Comparison of ENCODE assay signal across 10 cellular contexts in genomic region chr9:133126697-133127339, GRCh38. TPM values are rescaled to one million over a fixed set of nuclear protein-coding genes. Genes with fewer than 3 reads are reported as not detected.
DNase-seq lines count a peak whose midpoint lies in the region; ATAC-seq and TF ChIP-seq lines count a peak whose summit lies in the region.
"Had no signal": no experiment of that assay in that cellular context is flagged by ENCODE, and none has a peak within 500 bp of the region (broad histone marks: within the 10 kb centered on the region; RNA-seq: fewer than 3 reads in every experiment).

No MANE protein-coding gene starts in this region.

- H3K36me3 Mint-ChIP-seq in CD8-positive, alpha-beta T cell: peaks cover 6% of the 10 kb centered on the region
- peaks cover 41% of the 10 kb centered on the region for H3K36me3 Mint-ChIP-seq in activated CD4-positive, alpha-beta memory T cell treated with anti-CD3 and anti-CD28 coated beads, Interleukin-2, amount 10 ng/mL, durations not matched to agents 7 days and 5 days (ENCODE audit: low read depth)

- H3K4me1 ChIP-seq in CD8-positive, alpha-beta T cell (ENCODE audit: insufficient read depth, low read length): peaks cover 77% of the 10 kb centered on the region
- peaks cover 11% of the 10 kb centered on the region for H3K4me1 ChIP-seq in rectal smooth muscle tissue (ENCODE audit: control insufficient read depth, insufficient read depth, low read length)

- H3K36me3 ChIP-seq in CD8-positive, alpha-beta T cell (ENCODE audit: insufficient read depth, low read length): no peaks in the 10 kb centered on the region
- H3K36me3 ChIP-seq in rectal smooth muscle tissue (ENCODE audit: control insufficient read depth, insufficient read depth, low read length): peaks cover 5% of the 10 kb centered on the region

- H3K27me3 ChIP-seq in CD8-positive, alpha-beta T cell (ENCODE audit: insufficient read depth, low read length): no peaks in the 10 kb centered on the region
- no peaks in the 10 kb centered on the region for H3K27me3 ChIP-seq in rectal smooth muscle tissue (ENCODE audit: control insufficient read depth, insufficient read depth, low read length)

- ATAC-seq in CD8-positive, alpha-beta T cell: no peak
- no peak for ATAC-seq in HG03442 (IDR thresholded peaks at IDR 0.05; ENCODE audit: unreplicated experiment)
- no peak for ATAC-seq in HG03135 (IDR thresholded peaks at IDR 0.05; ENCODE audit: unreplicated experiment)

- CTCF ChIA-PET in CD8-positive, alpha-beta T cell (lab: Charles Lee): interaction anchor here (0.7 to 6.3 kb wide), 6 partner anchors 9 to 105 kb away, joined by 3 to 71 read pairs (median 8); no protein-coding TSS in a partner anchor
- CTCF ChIA-PET in activated CD4-positive, alpha-beta memory T cell treated with anti-CD3 and anti-CD28 coated beads, Interleukin-2, amount 10 ng/mL, durations not matched to agents 7 days and 5 days (lab: Charles Lee): interaction anchor here (1.8 kb wide), 1 partner anchor 18 kb away, joined by 8 read pairs; no protein-coding TSS in a partner anchor

- DNase-seq in CD8-positive, alpha-beta T cell: no peak
- no peak for DNase-seq in activated CD4-positive, alpha-beta memory T cell treated with anti-CD3 and anti-CD28 coated beads, Interleukin-2, amount 10 ng/mL, durations not matched to agents 7 days and 5 days
- peak; percentile 7 for DNase-seq in globus pallidus (ENCODE audit: low spot score)
- DNase-seq in GM03348 (ENCODE audit: low spot score): no peak
- DNase-seq in COR-L47 (lab: John Stamatoyannopoulos, UW): no peak
- DNase-seq: DND-41, NCI-H526 had no signal

- no peaks in the 10 kb centered on the region for H3K9me3 Mint-ChIP-seq in CD8-positive, alpha-beta T cell
- no peaks in the 10 kb centered on the region for H3K9me3 Mint-ChIP-seq in activated CD4-positive, alpha-beta memory T cell treated with anti-CD3 and anti-CD28 coated beads, Interleukin-2, amount 10 ng/mL, durations not matched to agents 7 days and 5 days

- H3K9me3 ChIP-seq in CD8-positive, alpha-beta T cell (ENCODE audit: low read length): no peaks in the 10 kb centered on the region

- no peak overlapping the region for H3K9ac ChIP-seq in rectal smooth muscle tissue (ENCODE audit: low read length)

- POLR2A ChIA-PET in CD8-positive, alpha-beta T cell (lab: Charles Lee): interaction anchor here (1.8 to 2.3 kb wide), 2 partner anchors 10 to 17 kb away, joined by 6 to 8 read pairs; no protein-coding TSS in a partner anchor
- POLR2A ChIA-PET in activated CD4-positive, alpha-beta memory T cell treated with anti-CD3 and anti-CD28 coated beads, Interleukin-2, amount 10 ng/mL, durations not matched to agents 7 days and 5 days (lab: Charles Lee): interaction anchor here (0.6 to 2.3 kb wide), 6 partner anchors 9 to 96 kb away, joined by 3 to 8 read pairs (median 5); partner anchors contain the start of gene GTF3C5

- H3K27me3 Mint-ChIP-seq in CD8-positive, alpha-beta T cell (ENCODE audit: low read depth): no peaks in the 10 kb centered on the region
- H3K27me3 Mint-ChIP-seq in activated CD4-positive, alpha-beta memory T cell treated with anti-CD3 and anti-CD28 coated beads, Interleukin-2, amount 10 ng/mL, durations not matched to agents 7 days and 5 days: no peaks in the 10 kb centered on the region

- peak overlapping the region; percentile 14 for H3K4me3 ChIP-seq in CD8-positive, alpha-beta T cell (ENCODE audit: low read depth, low read length)
- peak overlapping the region; percentile 54 for H3K4me3 ChIP-seq in rectal smooth muscle tissue (ENCODE audit: low read length)

- no peak for TF ChIP-seq CTCF in CD8-positive, alpha-beta T cell (IDR thresholded peaks at IDR 0.05)

- peak overlapping the region; percentile 38 for H3K27ac ChIP-seq in CD8-positive, alpha-beta T cell (ENCODE audit: low read depth, low read length)
- peak overlapping the region; percentile 76 for H3K27ac ChIP-seq in rectal smooth muscle tissue (ENCODE audit: low read depth, low read length)

- intact Hi-C loops in CD8-positive, alpha-beta T cell (cut with DNase I, micrococcal nuclease): loop anchor here in 1 of 2 experiments (10.0 kb wide), 1 partner anchor 1462 kb away; no protein-coding TSS in a partner anchor

- peak overlapping the region; percentile 88 for H3K27ac Mint-ChIP-seq in CD8-positive, alpha-beta T cell
- peak overlapping the region; percentile 63 for H3K27ac Mint-ChIP-seq in activated CD4-positive, alpha-beta memory T cell treated with anti-CD3 and anti-CD28 coated beads, Interleukin-2, amount 10 ng/mL, durations not matched to agents 7 days and 5 days

- H3K4me1 Mint-ChIP-seq in CD8-positive, alpha-beta T cell (ENCODE audit: low read depth): peaks cover 77% of the 10 kb centered on the region
- peaks cover 85% of the 10 kb centered on the region for H3K4me1 Mint-ChIP-seq in activated CD4-positive, alpha-beta memory T cell treated with anti-CD3 and anti-CD28 coated beads, Interleukin-2, amount 10 ng/mL, durations not matched to agents 7 days and 5 days

- H3K4me3 Mint-ChIP-seq in CD8-positive, alpha-beta T cell: peak overlapping the region; percentile 74
- peak overlapping the region; percentile 40 for H3K4me3 Mint-ChIP-seq in activated CD4-positive, alpha-beta memory T cell treated with anti-CD3 and anti-CD28 coated beads, Interleukin-2, amount 10 ng/mL, durations not matched to agents 7 days and 5 days

RNA-seq across cellular contexts. Expression of gene RALGDS, which starts 5.8 kb away (rescaled TPM):
- 100 to 1,000 TPM; 177 to 186 TPM for total RNA-seq in CD8-positive, alpha-beta T cell
- 100 to 1,000 TPM; 113 to 123 TPM for total RNA-seq in activated CD4-positive, alpha-beta memory T cell treated with anti-CD3 and anti-CD28 coated beads, Interleukin-2, amount 10 ng/mL, durations not matched to agents 7 days and 5 days

RNA-seq across cellular contexts. Expression of gene GBGT1, which starts 36.9 kb away (rescaled TPM):
- total RNA-seq in CD8-positive, alpha-beta T cell: under 1 TPM; 0.53 to 0.84 TPM
- total RNA-seq in activated CD4-positive, alpha-beta memory T cell treated with anti-CD3 and anti-CD28 coated beads, Interleukin-2, amount 10 ng/mL, durations not matched to agents 7 days and 5 days: 1 to 10 TPM; 2.5 to 3.9 TPM
